In genomic region chr20:45347936-45348809, GRCh38 we compare ENCODE assay signal across 8 cellular contexts. TPM values are rescaled to one million over a fixed set of nuclear protein-coding genes. Genes with fewer than 3 reads are reported as not detected.
A peak's percentile ranks its signal among the peaks of the same experiment; 100 is the strongest.
DNase-seq lines count a peak whose midpoint lies in the region; ATAC-seq and TF ChIP-seq lines count a peak whose summit lies in the region.

TSS of gene SDC4 (minus strand) at chr20:45348424. CDS start at chr20:45348384, 40 bp downstream.

- H3K4me3 ChIP-seq in right lobe of liver = peak within 1 kb of the TSS; percentile 78 to 90 (median 84)

- no peak for TF ChIP-seq CTCF in right lobe of liver (IDR thresholded peaks at IDR 0.05)

- intact Hi-C loops in right lobe of liver (cut with DNase I) = no loop called here

- ATAC-seq in right lobe of liver (peak; percentile 47 to 73 (median 68)), GM21381 (IDR thresholded peaks at IDR 0.05; ENCODE audit: unreplicated experiment) (no peak)

- no peaks in the 10 kb centered on the region for H3K9me3 ChIP-seq in right lobe of liver

- no peaks in the 10 kb centered on the region for H3K36me3 ChIP-seq in right lobe of liver

- H3K27me3 ChIP-seq in right lobe of liver = no peaks in the 10 kb centered on the region

- peaks cover 0 to 16% (median 0%) of the 10 kb centered on the region in 4 donors for H3K4me1 ChIP-seq in right lobe of liver

- DNase-seq in GM03348 (ENCODE audit: low spot score) = peak; percentile 94
- DNase-seq in NCI-H146 treated with DMSO at 0.1 percent for 48 hours (lab: John Stamatoyannopoulos, UW; ENCODE audit: unreplicated experiment) = peak; percentile 35
- DNase-seq in activated CD4-positive, alpha-beta T cell treated with anti-CD3 and anti-CD28 coated beads, Interleukin-2, amount 50 U/mL, for 4 hours = peak; percentile 53 to 60
- DNase-seq in dermis microvascular lymphatic vessel endothelial cell (ENCODE audit: low read depth in 2 of 2) = peak in 1 of 2 donors; percentile 71
- DNase-seq in right lobe of liver = peak; percentile 76 to 81 (median 79)
- peak; percentile 28 to 65 (median 53) for DNase-seq in stimulated activated CD4-positive, alpha-beta T cell treated with anti-CD3 and anti-CD28 coated beads, TNF-alpha, amount 100 ng/mL, for 24 hours (ENCODE audit: low read depth in 3 of 3)
- no peak for DNase-seq in SK-N-DZ (ENCODE audit: low spot score)

- 0% methylated on average over 3 of the region's 78 CpGs for WGBS in right lobe of liver (ENCODE audit: insufficient coverage, low coverage, low lambda C conversion rate, missing lambda C conversion rate)

- H3K27ac ChIP-seq in right lobe of liver = peak within 1 kb of the TSS; percentile 91 to 99 (median 97)

- peak; percentile 93 for TF ChIP-seq POLR2A in right lobe of liver (IDR thresholded peaks at IDR 0.05)

RNA-seq across cellular contexts. Expression of gene SDC4, which starts in this region (rescaled TPM):
- total RNA-seq in dermis microvascular lymphatic vessel endothelial cell = 37.7 and 55.6 TPM in 2 replicates
- total RNA-seq in right lobe of liver = 100 to 1,000 TPM in 4 of 6 experiments, 10 to 100 TPM in 2; 84.3 to 373 (median 116) TPM
- 1.7 and 2.4 TPM in 2 replicates for polyA plus RNA-seq in SK-N-DZ (2014; cell fraction: cytosol; rRNA removed)
- 0.69 and 0.95 TPM in 2 replicates for polyA plus RNA-seq in SK-N-DZ (2014; cell fraction: nucleus; rRNA removed)
